1 cellular context compared by ENCODE assay signal in the genomic region with DNA sequence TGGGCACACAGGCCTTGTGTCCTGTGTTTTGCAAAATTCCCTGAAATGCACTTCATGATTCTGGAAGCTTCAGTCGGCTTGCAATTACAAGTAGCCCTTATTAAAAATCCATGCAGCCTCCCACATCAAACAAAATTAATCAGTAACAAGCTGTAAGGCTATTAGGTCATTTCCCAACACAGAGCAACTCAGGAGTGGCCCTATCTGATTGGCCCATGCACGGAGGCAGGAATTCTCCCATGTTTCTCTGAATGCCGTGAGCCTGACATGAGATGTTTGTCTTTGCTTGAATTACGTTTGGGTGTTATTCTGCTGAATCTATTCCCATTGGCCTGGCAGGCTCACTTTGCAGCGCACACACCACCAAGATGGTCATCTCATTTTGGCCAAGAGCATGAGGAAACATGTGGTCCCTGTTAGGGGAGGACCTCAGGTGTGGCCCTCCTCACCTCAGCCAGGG.
TF ChIP-seq lines count a peak whose summit lies in the region.

No MANE protein-coding gene starts in this region.

TF ChIP-seq in IMR-90, 13 proteins besides CTCF, POLR2A, EP300 and RAD21:
- TF ChIP-seq CHD1 (IDR thresholded peaks at IDR 0.05; ENCODE audit: low read depth, low read length) (no peak), MAZ (IDR thresholded peaks at IDR 0.05; ENCODE audit: borderline replicate concordance, low read depth, low read length) (no peak), FOS (IDR thresholded peaks at IDR 0.05; ENCODE audit: low read depth, low read length) (no peak), NFE2L2 (IDR thresholded peaks at IDR 0.05; ENCODE audit: low read depth, low read length) (no peak), RFX5 (IDR thresholded peaks at IDR 0.05; ENCODE audit: low read depth, low read length) (no peak), SMC3 (IDR thresholded peaks at IDR 0.05; ENCODE audit: low read depth, low read length) (no peak)
TF ChIP-seq in IMR-90: peak in this region for 0.
